Comparison of ENCODE assay signal across 37 cellular contexts in the genomic region with DNA sequence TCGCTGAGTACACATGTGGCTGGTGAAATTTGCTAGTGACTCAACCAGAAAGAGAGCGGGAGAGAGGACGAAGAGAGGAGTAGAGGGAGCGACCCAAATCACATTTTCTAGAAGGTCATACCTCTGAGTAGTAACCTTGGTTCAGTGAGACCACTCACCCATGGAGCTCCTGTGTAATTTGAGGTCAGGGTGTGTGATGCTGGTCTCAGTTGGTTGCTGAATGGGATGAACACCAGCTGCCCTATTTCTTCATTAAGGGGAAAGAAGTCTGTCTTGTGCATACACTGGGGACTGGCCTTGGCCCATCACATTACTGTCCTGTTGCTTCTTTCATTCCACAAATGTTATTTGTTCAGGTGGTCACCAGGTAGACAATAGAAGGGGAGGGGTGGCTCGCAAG.
"Had no signal": no experiment of that assay in that cellular context is flagged by ENCODE, and none has a peak within 500 bp of the region (broad histone marks: within the 10 kb centered on the region; RNA-seq: fewer than 3 reads in every experiment).

No MANE protein-coding gene starts in this region.

- H3K4me3 ChIP-seq: adrenal gland, body of pancreas, breast epithelium had no signal

- DNase-seq: activated B cell treated with CpG ODN at 0.5 μM for 24 hours; activated CD4-positive, alpha-beta memory T cell treated with anti-CD3 and anti-CD28 coated beads for 36 hours; activated CD4-positive, alpha-beta T cell treated with anti-CD3 and anti-CD28 coated beads for 4 hours; activated CD4-positive, alpha-beta T cell treated with anti-CD3 and anti-CD28 coated beads, Interleukin-2, amount 10 ng/mL, durations not matched to agents 24 days and 14 days; activated CD4-positive, alpha-beta T cell treated with anti-CD3 and anti-CD28 coated beads, Interleukin-2, amount 50 U/mL, for 1 hour; activated CD4-positive, alpha-beta T cell treated with anti-CD3 and anti-CD28 coated beads, Interleukin-2, amount 50 U/mL, for 4 hours; activated CD4-positive, CD25-positive, alpha-beta regulatory T cell treated with anti-CD3 and anti-CD28 coated beads, Interleukin-2, amount 50 U/mL, for 72 hours; activated CD8-positive, alpha-beta memory T cell treated with anti-CD3 and anti-CD28 coated beads, Interleukin-2, amount 50 U/mL, for 4 hours; activated CD8-positive, alpha-beta T cell treated with anti-CD3 and anti-CD28 coated beads for 36 hours; activated effector memory CD4-positive, alpha-beta T cell treated with anti-CD3 and anti-CD28 coated beads, Interleukin-2, amount 50 U/mL, for 16 hours; activated gamma-delta T cell treated with Interleukin-2 at 50 U/mL for 16 hours; activated naive CD4-positive, alpha-beta T cell; activated naive CD4-positive, alpha-beta T cell treated with anti-CD3 and anti-CD28 coated beads for 36 hours; activated naive CD4-positive, alpha-beta T cell treated with anti-CD3 and anti-CD28 coated beads, Interleukin-2, amount 50 U/mL, for 16 hours; activated naive CD8-positive, alpha-beta T cell treated with anti-CD3 and anti-CD28 coated beads for 36 hours; activated T-cell treated with anti-CD3 and anti-CD28 coated beads for 4 hours; activated T-cell treated with anti-CD3 and anti-CD28 coated beads, Interleukin-2, amount 50 U/mL, for 1 hour; activated T-cell treated with anti-CD3 and anti-CD28 coated beads, Interleukin-2, amount 50 U/mL, for 4 hours; activated T-cell treated with anti-CD3 and anti-CD28 coated beads, Interleukin-2, amount 50 U/mL, for 72 hours; adrenal gland; amniotic stem cell; aorta; body of pancreas; brain microvascular endothelial cell; central memory CD4-positive, alpha-beta T cell; T-cell; T-helper 2 cell; T-helper 9 cell had no signal

- FAIRE-seq: astrocyte, TTC549 had no signal

- H3K9me3 Mint-ChIP-seq: activated CD4-positive, alpha-beta memory T cell treated with anti-CD3 and anti-CD28 coated beads for 36 hours; activated CD4-positive, alpha-beta T cell treated with anti-CD3 and anti-CD28 coated beads, Interleukin-2, amount 10 ng/mL, durations not matched to agents 24 days and 14 days; activated naive CD4-positive, alpha-beta T cell treated with anti-CD3 and anti-CD28 coated beads for 36 hours; activated naive CD8-positive, alpha-beta T cell treated with anti-CD3 and anti-CD28 coated beads for 36 hours; activated T-cell treated with anti-CD3 and anti-CD28 coated beads, Interleukin-2, amount 50 U/mL, for 4 hours; activated T-cell treated with anti-CD3 and anti-CD28 coated beads, Interleukin-2, amount 50 U/mL, for 72 hours; activated T-helper 1 cell treated with anti-CD3 and anti-CD28 coated beads, Interleukin-12 subunit alpha, Interleukin-12 subunit beta, Interleukin-2, Interleukin-4 antibody, amounts not matched to agents 30 ng/mL and 10 ng/mL and 1 ng/mL, durations not matched to agents 14 hours and 24 hours and 36 hours; activated T-helper 17 cell treated with anti-CD3 and anti-CD28 coated beads, Interleukin-2, amount 50 U/mL, for 72 hours; T-cell; T-helper 1 cell treated with Interleukin-12 subunit alpha and Interleukin-12 subunit beta and Interleukin-4 antibody, amounts not matched to agents 30 μg/mL and 1 μg/mL, for 36 hours; T-helper 2 cell treated with Interferon-gamma antibody and Interleukin-4, amounts not matched to agents 5 μg/mL and 100 μg/mL, for 36 hours had no signal

- H3K36me3 Mint-ChIP-seq: activated CD4-positive, alpha-beta memory T cell treated with anti-CD3 and anti-CD28 coated beads for 36 hours; activated naive CD4-positive, alpha-beta T cell treated with anti-CD3 and anti-CD28 coated beads, Interleukin-2, amount 50 U/mL, for 72 hours; activated naive CD8-positive, alpha-beta T cell treated with anti-CD3 and anti-CD28 coated beads for 36 hours; T-cell had no signal

- H3K4me3 Mint-ChIP-seq: activated B cell treated with CpG ODN at 0.5 μM for 24 hours; activated CD4-positive, alpha-beta memory T cell treated with anti-CD3 and anti-CD28 coated beads for 36 hours; activated CD4-positive, alpha-beta T cell treated with anti-CD3 and anti-CD28 coated beads, Interleukin-2, amount 10 ng/mL, durations not matched to agents 24 days and 14 days; activated CD8-positive, alpha-beta T cell treated with anti-CD3 and anti-CD28 coated beads for 36 hours; activated naive CD4-positive, alpha-beta T cell treated with anti-CD3 and anti-CD28 coated beads for 36 hours; activated naive CD8-positive, alpha-beta T cell treated with anti-CD3 and anti-CD28 coated beads for 36 hours; activated T-cell treated with anti-CD3 and anti-CD28 coated beads, Interleukin-2, amount 50 U/mL, for 4 hours; activated T-cell treated with anti-CD3 and anti-CD28 coated beads, Interleukin-2, amount 50 U/mL, for 72 hours; activated T-helper 1 cell treated with anti-CD3 and anti-CD28 coated beads, Interleukin-12 subunit alpha, Interleukin-12 subunit beta, Interleukin-2, Interleukin-4 antibody, amounts not matched to agents 30 ng/mL and 10 ng/mL and 1 ng/mL, durations not matched to agents 14 hours and 24 hours and 36 hours; activated T-helper 17 cell treated with anti-CD3 and anti-CD28 coated beads, Interleukin-2, amount 50 U/mL, for 72 hours; T-cell; T-helper 1 cell treated with Interleukin-12 subunit alpha and Interleukin-12 subunit beta and Interleukin-4 antibody, amounts not matched to agents 30 μg/mL and 1 μg/mL, for 36 hours; T-helper 2 cell treated with Interferon-gamma antibody and Interleukin-4, amounts not matched to agents 5 μg/mL and 100 μg/mL, for 36 hours had no signal

- H3K36me3 ChIP-seq: adrenal gland, brain microvascular endothelial cell, breast epithelium had no signal

- H3K4me1 Mint-ChIP-seq: activated B cell treated with CpG ODN at 0.5 μM for 24 hours; activated CD4-positive, alpha-beta T cell treated with anti-CD3 and anti-CD28 coated beads, Interleukin-2, amount 10 ng/mL, durations not matched to agents 24 days and 14 days; activated naive CD8-positive, alpha-beta T cell treated with anti-CD3 and anti-CD28 coated beads for 36 hours; T-cell had no signal

- H3K4me1 ChIP-seq: adrenal gland, body of pancreas, breast epithelium had no signal

- H3K27me3 ChIP-seq: adrenal gland, body of pancreas, breast epithelium had no signal

- ATAC-seq: activated CD8-positive, alpha-beta T cell treated with anti-CD3 and anti-CD28 coated beads for 36 hours; activated naive CD4-positive, alpha-beta T cell treated with anti-CD3 and anti-CD28 coated beads, Interleukin-2, amount 50 U/mL, for 72 hours; activated T-cell treated with anti-CD3 and anti-CD28 coated beads, Interleukin-2, amount 50 U/mL, for 4 hours; activated T-cell treated with anti-CD3 and anti-CD28 coated beads, Interleukin-2, amount 50 U/mL, for 72 hours; activated T-helper 17 cell treated with anti-CD3 and anti-CD28 coated beads, Interleukin-2, amount 50 U/mL, for 72 hours; body of pancreas; T-cell had no signal

- H3K9me3 ChIP-seq: adrenal gland, body of pancreas, breast epithelium had no signal

- H3K27ac Mint-ChIP-seq: activated B cell treated with CpG ODN at 0.5 μM for 24 hours; activated CD4-positive, alpha-beta memory T cell treated with anti-CD3 and anti-CD28 coated beads for 36 hours; activated CD4-positive, alpha-beta T cell treated with anti-CD3 and anti-CD28 coated beads, Interleukin-2, amount 10 ng/mL, durations not matched to agents 24 days and 14 days; activated CD8-positive, alpha-beta T cell treated with anti-CD3 and anti-CD28 coated beads for 36 hours; activated naive CD4-positive, alpha-beta T cell treated with anti-CD3 and anti-CD28 coated beads for 36 hours; activated naive CD4-positive, alpha-beta T cell treated with anti-CD3 and anti-CD28 coated beads, Interleukin-2, amount 50 U/mL, for 72 hours; activated naive CD8-positive, alpha-beta T cell treated with anti-CD3 and anti-CD28 coated beads for 36 hours; activated T-cell treated with anti-CD3 and anti-CD28 coated beads, Interleukin-2, amount 50 U/mL, for 72 hours; activated T-helper 1 cell treated with anti-CD3 and anti-CD28 coated beads, Interleukin-12 subunit alpha, Interleukin-12 subunit beta, Interleukin-2, Interleukin-4 antibody, amounts not matched to agents 30 ng/mL and 10 ng/mL and 1 ng/mL, durations not matched to agents 14 hours and 24 hours and 36 hours; activated T-helper 17 cell treated with anti-CD3 and anti-CD28 coated beads, Interleukin-2, amount 50 U/mL, for 72 hours; T-cell; T-helper 1 cell treated with Interleukin-12 subunit alpha and Interleukin-12 subunit beta and Interleukin-4 antibody, amounts not matched to agents 30 μg/mL and 1 μg/mL, for 36 hours; T-helper 2 cell treated with Interferon-gamma antibody and Interleukin-4, amounts not matched to agents 5 μg/mL and 100 μg/mL, for 36 hours had no signal

- H3K27ac ChIP-seq: adrenal gland, body of pancreas, brain microvascular endothelial cell, breast epithelium, VCaP had no signal
